Comparison of ENCODE assay signal across 8 cellular contexts in the genomic region with DNA sequence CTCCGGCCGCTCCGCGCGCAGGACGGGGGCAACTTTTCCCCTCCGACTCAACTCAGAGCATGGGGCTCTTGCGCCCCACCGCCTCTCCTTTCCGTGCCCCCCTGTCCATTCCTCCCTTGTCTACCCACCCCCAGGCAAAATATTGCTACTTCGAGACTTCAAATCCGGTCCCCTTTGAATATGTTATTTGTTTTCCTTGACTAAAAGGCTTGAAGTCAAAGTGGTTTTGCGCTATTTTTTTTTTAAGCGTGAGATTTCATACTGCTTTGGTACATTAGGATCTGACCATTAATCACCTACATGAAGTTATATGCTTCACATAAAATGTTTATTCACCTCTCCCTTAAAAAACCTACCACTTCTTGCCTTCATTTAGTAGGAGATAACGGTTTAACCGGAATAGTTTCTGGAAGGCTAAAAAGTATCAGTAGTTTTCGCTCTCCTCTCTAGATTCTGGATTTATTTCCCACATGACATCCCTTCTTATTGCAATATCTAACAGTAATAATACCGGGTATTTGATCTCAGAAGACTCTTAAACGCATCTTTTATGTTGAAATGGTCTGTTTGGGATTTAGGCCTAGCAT. TPM values are rescaled to one million over a fixed set of nuclear protein-coding genes. Genes with fewer than 3 reads are reported as not detected.
DNase-seq lines count a peak whose midpoint lies in the region; ATAC-seq and TF ChIP-seq lines count a peak whose summit lies in the region.

No MANE protein-coding gene starts in this region.

- TF ChIP-seq EP300 in transverse colon (IDR thresholded peaks at IDR 0.05; ENCODE audit: low read depth) = no peak

- in situ Hi-C loops in brain microvascular endothelial cell (cut with HindIII; ENCODE audit: low pct_ligation_motif_present, low sequenced_read_pairs) (no loop called here), transverse colon (cut with MboI; ENCODE audit: low pct_ligation_motif_present in 1 of 4, low pct_unique_long_range_greater_than_20kb in 1 of 4, low sequenced_read_pairs in 3 of 4) (no loop called here)

- WGBS in transverse colon (ENCODE audit: low coverage in 1 of 2), 2 donors = 13 to 15% methylated on average over 8 to 17 of the region's 19 CpGs

- H3K27ac ChIP-seq in brain microvascular endothelial cell (peak overlapping the region; percentile 76), lower lobe of right lung (peak overlapping the region; percentile 96), transverse colon (peak overlapping the region; percentile 93 to 96 (median 94))

- H3K36me3 ChIP-seq in brain microvascular endothelial cell (replicated peaks) = no peaks in the 10 kb centered on the region
- peaks cover 6% of the 10 kb centered on the region for H3K36me3 ChIP-seq in lower lobe of right lung
- H3K36me3 ChIP-seq in transverse colon = peaks cover 0 to 7% (median 0%) of the 10 kb centered on the region in 4 donors

- peaks cover 30% of the 10 kb centered on the region for H3K27me3 Mint-ChIP-seq in activated T-cell treated with anti-CD3 and anti-CD28 coated beads, Interleukin-2, amount 50 U/mL, for 72 hours (ENCODE audit: low read depth)

- H3K4me3 Mint-ChIP-seq in activated T-cell treated with anti-CD3 and anti-CD28 coated beads, Interleukin-2, amount 50 U/mL, for 72 hours = peak overlapping the region; percentile 92 to 96

- H3K27me3 ChIP-seq in brain microvascular endothelial cell (replicated peaks) = no peaks in the 10 kb centered on the region
- no peaks in the 10 kb centered on the region for H3K27me3 ChIP-seq in lower lobe of right lung (ENCODE audit: low read depth)
- no peaks in the 10 kb centered on the region for H3K27me3 ChIP-seq in transverse colon

- H3K27ac Mint-ChIP-seq in activated T-cell treated with anti-CD3 and anti-CD28 coated beads, Interleukin-2, amount 50 U/mL, for 72 hours = peak overlapping the region; percentile 95

- H3K4me1 ChIP-seq in lower lobe of right lung = peaks cover 33% of the 10 kb centered on the region
- H3K4me1 ChIP-seq in transverse colon = peaks cover 19 to 70% (median 44%) of the 10 kb centered on the region in 4 donors

- no peaks in the 10 kb centered on the region for H3K9me3 ChIP-seq in lower lobe of right lung
- H3K9me3 ChIP-seq in transverse colon = no peaks in the 10 kb centered on the region

- TF ChIP-seq POLR2A in transverse colon (IDR thresholded peaks at IDR 0.05) = no peak

- H3K36me3 Mint-ChIP-seq in activated T-cell treated with anti-CD3 and anti-CD28 coated beads, Interleukin-2, amount 50 U/mL, for 72 hours (ENCODE audit: insufficient read depth in 2 of 2) = peaks cover 5 to 12% of the 10 kb centered on the region in 2 donors

- TF ChIP-seq CTCF in brain microvascular endothelial cell (IDR thresholded peaks at IDR 0.05; ENCODE audit: low read depth, low read length, missing control alignments) (no peak), lower lobe of right lung (IDR thresholded peaks at IDR 0.05) (no peak), transverse colon (IDR thresholded peaks at IDR 0.05) (no peak)

- intact Hi-C loops in lower lobe of right lung (cut with DNase I) (no loop called here), transverse colon (cut with DNase I; ENCODE audit: low total_unique reads) (no loop called here)

- H3K9me3 Mint-ChIP-seq in activated T-cell treated with anti-CD3 and anti-CD28 coated beads, Interleukin-2, amount 50 U/mL, for 72 hours = no peaks in the 10 kb centered on the region

- no peak for DNase-seq in activated T-cell treated with anti-CD3 and anti-CD28 coated beads, Interleukin-2, amount 50 U/mL, for 72 hours
- no peak for DNase-seq in activated T-cell treated with anti-CD3 and anti-CD28 coated beads for 4 hours
- no peak for DNase-seq in brain microvascular endothelial cell
- DNase-seq in lower lobe of right lung = no peak
- DNase-seq in transverse colon = no peak
- no peak for DNase-seq in central memory CD4-positive, alpha-beta T cell
- DNase-seq in NCI-H1417 treated with DMSO at 0.1 percent for 48 hours (lab: John Stamatoyannopoulos, UW) = no peak

- peaks cover 33% of the 10 kb centered on the region for H3K4me1 Mint-ChIP-seq in activated T-cell treated with anti-CD3 and anti-CD28 coated beads, Interleukin-2, amount 50 U/mL, for 72 hours (ENCODE audit: low read depth)

- ATAC-seq in activated T-cell treated with anti-CD3 and anti-CD28 coated beads, Interleukin-2, amount 50 U/mL, for 72 hours (replicated peaks in 1 of 2) = no peak
- ATAC-seq in lower lobe of right lung = no peak
- ATAC-seq in HG03025 (IDR thresholded peaks at IDR 0.05; ENCODE audit: low FRiP score, unreplicated experiment) = no peak

- peak overlapping the region; percentile 80 for H3K4me3 ChIP-seq in brain microvascular endothelial cell (ENCODE audit: low read depth, low read length)
- H3K4me3 ChIP-seq in lower lobe of right lung = peak overlapping the region; percentile 83
- peak overlapping the region; percentile 88 to 92 (median 90) for H3K4me3 ChIP-seq in transverse colon

RNA-seq across cellular contexts. Expression of a gene that starts 1.5 kb away (rescaled TPM):
- 10 to 100 TPM; 17.3 to 27.3 TPM for total RNA-seq in activated T-cell treated with anti-CD3 and anti-CD28 coated beads, Interleukin-2, amount 50 U/mL, for 72 hours
- total RNA-seq in lower lobe of right lung (70.0 TPM), transverse colon (10 to 100 TPM; 17.3 to 37.2 (median 29.8) TPM)
